ENCODE assay signal across 1 cellular context in genomic region chr16:67667434-67667816, GRCh38.
TF ChIP-seq lines count a peak whose summit lies in the region.

No MANE protein-coding gene starts in this region.

TF ChIP-seq in K562, 482 proteins besides CTCF, POLR2A, EP300 and RAD21:
- no peak for TF ChIP-seq SMARCA4 (IDR thresholded peaks at IDR 0.05)
- 0 out of 4 replicates have a peak, but pooled peaks of 1 of the 2 experiments have one; percentile 20 for TF ChIP-seq SIN3A (IDR thresholded peaks at IDR 0.05; ENCODE audit: borderline replicate concordance in 2 of 2, control insufficient read depth in 1 of 2, low read depth in 2 of 2, low read length in 2 of 2)
- TF ChIP-seq E2F6 (IDR thresholded peaks at IDR 0.05; ENCODE audit: borderline replicate concordance in 1 of 2, extremely low read depth in 1 of 2, insufficient read depth in 1 of 2, insufficient read length in 1 of 2, low read depth in 1 of 2, low read length in 1 of 2, poor library complexity in 1 of 2, severe bottlenecking in 1 of 2): peak in 1 of 2 experiments; percentile 9
